In genomic region chr12:11701398-11701797, GRCh38 we compare ENCODE assay signal across 16 cellular contexts. TPM values are rescaled to one million over a fixed set of nuclear protein-coding genes. Genes with fewer than 3 reads are reported as not detected.
DNase-seq lines count a peak whose midpoint lies in the region; ATAC-seq and TF ChIP-seq lines count a peak whose summit lies in the region.
"Had no signal": no experiment of that assay in that cellular context is flagged by ENCODE, and none has a peak within 500 bp of the region (broad histone marks: within the 10 kb centered on the region; RNA-seq: fewer than 3 reads in every experiment).

No MANE protein-coding gene starts in this region.

- H4K8ac ChIP-seq in trophoblast cell (ENCODE audit: low read depth, low read length) = no peak overlapping the region

- H3K4me3 ChIP-seq in breast epithelium = no peak overlapping the region
- no peak overlapping the region for H3K4me3 ChIP-seq in trophoblast cell (ENCODE audit: low read depth, low read length)
- H3K4me3 ChIP-seq: suprapubic skin had no signal

- no peak overlapping the region for H3K9ac ChIP-seq in trophoblast cell (ENCODE audit: low read length)

- no peak for TF ChIP-seq CTCF in breast epithelium (IDR thresholded peaks at IDR 0.05)
- TF ChIP-seq CTCF in MCF 10A (IDR thresholded peaks at IDR 0.05; ENCODE audit: unreplicated experiment) = no peak

- BruUV-seq in MCF 10A (replicated peaks; lab: Mats Ljungman, UMichigan) = no TSS peak

- H3K4ac ChIP-seq in trophoblast cell (ENCODE audit: low read depth, low read length) = no peak overlapping the region

- H3K27me3 ChIP-seq in breast epithelium (no peaks in the 10 kb centered on the region), trophoblast cell (ENCODE audit: insufficient read depth, low read length) (no peaks in the 10 kb centered on the region)
- H3K27me3 ChIP-seq: suprapubic skin had no signal

- H2BK5ac ChIP-seq in trophoblast cell (ENCODE audit: low read depth, low read length, poor library complexity) = no peak overlapping the region

- CTCF ChIA-PET in MCF 10A (lab: Yijun Ruan, JAX) = interaction anchor here (1.0 to 1.1 kb wide), 2 partner anchors 12 to 95 kb away, joined by 3 to 4 read pairs; no protein-coding TSS in a partner anchor
- CTCF ChIA-PET in activated CD8-positive, alpha-beta memory T cell treated with anti-CD3 and anti-CD28 coated beads, Interleukin-2, amount 10 ng/mL, durations not matched to agents 7 days and 5 days (lab: Charles Lee) = no interaction called here

- H3K9me3 Mint-ChIP-seq in MCF 10A (ENCODE audit: unreplicated experiment) = peaks cover 7% of the 10 kb centered on the region
- H3K9me3 Mint-ChIP-seq in activated CD8-positive, alpha-beta memory T cell treated with anti-CD3 and anti-CD28 coated beads, Interleukin-2, amount 10 ng/mL, durations not matched to agents 7 days and 5 days (ENCODE audit: low read depth) = no peaks in the 10 kb centered on the region
- H3K9me3 Mint-ChIP-seq: CD4-positive, alpha-beta T cell had no signal

- H3K4me1 Mint-ChIP-seq in MCF 10A (ENCODE audit: insufficient read depth, unreplicated experiment) = peaks cover 39% of the 10 kb centered on the region
- peaks cover 30% of the 10 kb centered on the region for H3K4me1 Mint-ChIP-seq in activated CD8-positive, alpha-beta memory T cell treated with anti-CD3 and anti-CD28 coated beads, Interleukin-2, amount 10 ng/mL, durations not matched to agents 7 days and 5 days

- H3K23ac ChIP-seq in trophoblast cell (ENCODE audit: low read length) = no peak overlapping the region

- no peaks in the 10 kb centered on the region for H3K27me3 Mint-ChIP-seq in MCF 10A (ENCODE audit: insufficient read depth, unreplicated experiment)
- no peaks in the 10 kb centered on the region for H3K27me3 Mint-ChIP-seq in activated CD8-positive, alpha-beta memory T cell treated with anti-CD3 and anti-CD28 coated beads, Interleukin-2, amount 10 ng/mL, durations not matched to agents 7 days and 5 days
- H3K27me3 Mint-ChIP-seq: CD4-positive, alpha-beta T cell had no signal

- H3K4me1 ChIP-seq in breast epithelium = peaks cover 7 to 35% of the 10 kb centered on the region in 2 donors
- H3K4me1 ChIP-seq in trophoblast cell (ENCODE audit: control insufficient read depth in 1 of 2, insufficient read depth in 2 of 2, low read length in 2 of 2) = peaks cover 15% of the 10 kb centered on the region in 2 experiments

- WGBS in trophoblast cell (ENCODE audit: extremely low coverage, insufficient coverage, insufficient read length) = no CpG with 5 or more reads among the region's 5 CpGs

- H2AFZ ChIP-seq in trophoblast cell (ENCODE audit: insufficient read depth, low read length, poor library complexity) = no peak overlapping the region

- POLR2A ChIA-PET in MCF 10A (lab: Yijun Ruan, JAX) = interaction anchor here (0.6 to 1.2 kb wide), 2 partner anchors 15 to 20 kb away, joined by 3 read pairs; no protein-coding TSS in a partner anchor

- H2AK5ac ChIP-seq in trophoblast cell (ENCODE audit: low read length) = no peak overlapping the region

- no peak overlapping the region for H4K91ac ChIP-seq in trophoblast cell (ENCODE audit: low read depth, low read length)

- no peak overlapping the region for H3K14ac ChIP-seq in trophoblast cell (ENCODE audit: low read length)

- H3K79me2 ChIP-seq in trophoblast cell (ENCODE audit: control insufficient read depth, insufficient read depth, low read length, poor library complexity) = no peaks in the 10 kb centered on the region

- no peak overlapping the region for H3K4me3 Mint-ChIP-seq in MCF 10A (ENCODE audit: unreplicated experiment)
- no peak overlapping the region for H3K4me3 Mint-ChIP-seq in activated CD8-positive, alpha-beta memory T cell treated with anti-CD3 and anti-CD28 coated beads, Interleukin-2, amount 10 ng/mL, durations not matched to agents 7 days and 5 days
- H3K4me3 Mint-ChIP-seq: CD4-positive, alpha-beta T cell had no signal

- no peak for TF ChIP-seq POLR2A in breast epithelium (IDR thresholded peaks at IDR 0.05)

- H3K4me2 ChIP-seq in trophoblast cell (ENCODE audit: low read length) = no peak overlapping the region

- H3K18ac ChIP-seq in trophoblast cell (ENCODE audit: low read length) = peak overlapping the region; percentile 9

- H4K12ac ChIP-seq in trophoblast cell (ENCODE audit: low read depth, low read length) = no peak overlapping the region

- intact Hi-C loops in breast epithelium (cut with DNase I; ENCODE audit: low total_unique reads) = no loop called here
- intact Hi-C loops in MCF 10A (cut with micrococcal nuclease) = no loop called here
- intact Hi-C loops in left colon (cut with DNase I, micrococcal nuclease) = no loop called here

- ATAC-seq in left colon (peak; percentile 18), GM21447 (IDR thresholded peaks at IDR 0.05; ENCODE audit: unreplicated experiment) (no peak), HG03196 (IDR thresholded peaks at IDR 0.05; ENCODE audit: unreplicated experiment) (no peak)
- no peak for ATAC-seq in activated CD4-positive, CD25-positive, alpha-beta regulatory T cell treated with anti-CD3 and anti-CD28 coated beads, Interleukin-2, amount 50 U/mL, for 24 hours
- ATAC-seq in activated CD8-positive, alpha-beta memory T cell treated with anti-CD3 and anti-CD28 coated beads, Interleukin-2, amount 10 ng/mL, durations not matched to agents 7 days and 5 days = no peak

- no peaks in the 10 kb centered on the region for H3K9me3 ChIP-seq in breast epithelium
- H3K9me3 ChIP-seq in trophoblast cell (ENCODE audit: insufficient read depth, low read depth, low read length) = no peaks in the 10 kb centered on the region
- H3K9me3 ChIP-seq: suprapubic skin had no signal

- no peak overlapping the region for H2BK120ac ChIP-seq in trophoblast cell (ENCODE audit: insufficient read depth, low read length, poor library complexity)

- H3K36me3 Mint-ChIP-seq in MCF 10A (ENCODE audit: insufficient read depth, unreplicated experiment) = no peaks in the 10 kb centered on the region
- peaks cover 13% of the 10 kb centered on the region for H3K36me3 Mint-ChIP-seq in activated CD8-positive, alpha-beta memory T cell treated with anti-CD3 and anti-CD28 coated beads, Interleukin-2, amount 10 ng/mL, durations not matched to agents 7 days and 5 days

- H2BK12ac ChIP-seq in trophoblast cell (ENCODE audit: low read length) = no peak overlapping the region

- H3K36me3 ChIP-seq in breast epithelium (no peaks in the 10 kb centered on the region), trophoblast cell (ENCODE audit: control insufficient read depth in 1 of 2, insufficient read depth in 2 of 2, low read length in 2 of 2) (no peaks in the 10 kb centered on the region)
- H3K36me3 ChIP-seq: suprapubic skin had no signal

- H3K27ac ChIP-seq in breast epithelium (peak overlapping the region; percentile 81 to 82), trophoblast cell (ENCODE audit: low read depth, low read length) (peak overlapping the region; percentile 16)
- H3K27ac ChIP-seq: suprapubic skin had no signal

- DNase-seq in breast epithelium (ENCODE audit: low spot score in 2 of 2) = no peak
- DNase-seq in MCF 10A (ENCODE audit: unreplicated experiment) = no peak
- DNase-seq in left colon = no peak
- DNase-seq in trophoblast cell = no peak
- no peak for DNase-seq in activated CD8-positive, alpha-beta memory T cell treated with anti-CD3 and anti-CD28 coated beads, Interleukin-2, amount 10 ng/mL, durations not matched to agents 7 days and 5 days
- DNase-seq: activated CD4-positive, alpha-beta T cell treated with anti-CD3 and anti-CD28 coated beads, Interleukin-2, amount 50 U/mL, for 48 hours; activated T-cell treated with anti-CD3 and anti-CD28 coated beads, Interleukin-2, amount 50 U/mL, for 48 hours; CD4-positive, alpha-beta T cell; DND-41; NCI-H1417 treated with DMSO at 0.1 percent for 48 hours; NCI-H510A; SIG-M5 had no signal

- H3K27ac Mint-ChIP-seq in MCF 10A (ENCODE audit: low read depth, unreplicated experiment) = no peak overlapping the region
- no peak overlapping the region for H3K27ac Mint-ChIP-seq in activated CD8-positive, alpha-beta memory T cell treated with anti-CD3 and anti-CD28 coated beads, Interleukin-2, amount 10 ng/mL, durations not matched to agents 7 days and 5 days
- H3K27ac Mint-ChIP-seq: CD4-positive, alpha-beta T cell had no signal

- H3K79me1 ChIP-seq in trophoblast cell (ENCODE audit: low read length) = no peaks in the 10 kb centered on the region

RNA-seq across cellular contexts. Expression of gene ETV6, which starts 51.9 kb away (rescaled TPM):
- 10 to 100 TPM; 17.8 to 58.7 (median 45.2) TPM for total RNA-seq in breast epithelium
- 16.9 and 19.3 TPM in 2 replicates for total RNA-seq in MCF 10A (2022)
- total RNA-seq in left colon = 10 to 100 TPM; 54.6 to 64.3 TPM
- 8.4 and 9.1 TPM in 2 replicates for polyA plus RNA-seq in trophoblast cell (2013)
- 10 to 100 TPM; 29.4 to 32.6 TPM for total RNA-seq in activated CD8-positive, alpha-beta memory T cell treated with anti-CD3 and anti-CD28 coated beads, Interleukin-2, amount 10 ng/mL, durations not matched to agents 7 days and 5 days
